In the genomic region with DNA sequence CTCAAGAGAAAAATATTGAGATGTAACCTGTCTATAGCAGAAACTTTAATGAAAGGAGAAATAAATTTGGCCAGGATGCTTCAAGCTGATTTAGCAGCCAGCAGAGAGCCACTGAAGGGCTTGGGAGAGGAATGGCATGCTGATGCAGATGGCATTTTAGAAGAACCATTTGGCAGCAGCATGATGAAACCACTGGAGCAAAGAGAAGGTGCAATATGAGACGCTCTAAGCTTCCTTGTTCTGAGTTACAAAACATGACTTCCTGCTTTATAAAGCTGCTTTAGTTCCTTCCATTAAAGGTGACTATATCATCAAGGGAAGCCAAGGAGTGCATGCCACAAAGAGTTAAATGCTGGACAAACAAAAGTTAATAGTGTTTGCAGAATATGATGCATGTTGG, we compare ENCODE assay signal across 19 cellular contexts.
DNase-seq lines count a peak whose midpoint lies in the region; ATAC-seq and TF ChIP-seq lines count a peak whose summit lies in the region.
"Had no signal": no experiment of that assay in that cellular context is flagged by ENCODE, and none has a peak within 500 bp of the region (broad histone marks: within the 10 kb centered on the region; RNA-seq: fewer than 3 reads in every experiment).

No MANE protein-coding gene starts in this region.

- peak; percentile 70 for ATAC-seq in mucosa of descending colon
- no peak for ATAC-seq in GM21447 (IDR thresholded peaks at IDR 0.05; ENCODE audit: unreplicated experiment)
- no peak for ATAC-seq in GM18870 (IDR thresholded peaks at IDR 0.05; ENCODE audit: unreplicated experiment)
- ATAC-seq: activated CD8-positive, alpha-beta T cell treated with anti-CD3 and anti-CD28 coated beads, Interleukin-2, amount 10 ng/mL, durations not matched to agents 7 days and 5 days; left cardiac atrium; pancreas; sciatic nerve had no signal

- DNase-seq in DMS79 (lab: John Stamatoyannopoulos, UW) (peak; percentile 89), adipocyte (ENCODE audit: low read depth) (peak; percentile 70), mucosa of descending colon (no peak), HAP-1 (ENCODE audit: low spot score in 2 of 2) (no peak)
- DNase-seq: activated CD4-positive, CD25-positive, alpha-beta regulatory T cell treated with anti-CD3 and anti-CD28 coated beads, Interleukin-2, amount 50 U/mL, for 72 hours; activated CD8-positive, alpha-beta T cell treated with anti-CD3 and anti-CD28 coated beads, Interleukin-2, amount 10 ng/mL, durations not matched to agents 7 days and 5 days; adrenal gland; CD4-positive, CD25-positive, alpha-beta regulatory T cell; colonic mucosa; DMS153; HFFc6; left cardiac atrium; NCI-H69; pancreas; stimulated activated CD4-positive, alpha-beta T cell treated with anti-CD3 and anti-CD28 coated beads, Interleukin-15, amount 100 ng/mL, for 24 hours had no signal

- H4K20me1 ChIP-seq in Loucy (ENCODE audit: insufficient read depth, low read length, poor library complexity, severe bottlenecking): no peaks in the 10 kb centered on the region

- no peaks in the 10 kb centered on the region for H3K27me3 ChIP-seq in Loucy (ENCODE audit: insufficient read depth, low read length, poor library complexity, severe bottlenecking)
- H3K27me3 ChIP-seq in adipocyte (replicated peaks; ENCODE audit: control insufficient read depth, insufficient read depth, low read length): no peaks in the 10 kb centered on the region
- no peaks in the 10 kb centered on the region for H3K27me3 ChIP-seq in HAP-1 (ENCODE audit: low read depth)
- H3K27me3 ChIP-seq: adrenal gland, colonic mucosa, pancreas had no signal

- peak overlapping the region; percentile 32 for H3K4me2 ChIP-seq in Loucy (ENCODE audit: low read depth, low read length, poor library complexity, severe bottlenecking)

- no peak overlapping the region for H3K4me3 ChIP-seq in Loucy (ENCODE audit: low read length, poor library complexity, severe bottlenecking)
- no peak overlapping the region for H3K4me3 ChIP-seq in adipocyte (ENCODE audit: low read length)
- no peak overlapping the region for H3K4me3 ChIP-seq in mucosa of descending colon
- no peak overlapping the region for H3K4me3 ChIP-seq in HAP-1
- H3K4me3 ChIP-seq: adrenal gland, colonic mucosa, pancreas had no signal

- no peaks in the 10 kb centered on the region for H3K36me3 ChIP-seq in Loucy (ENCODE audit: insufficient read depth, low read length)
- H3K36me3 ChIP-seq in adipocyte (ENCODE audit: control insufficient read depth, insufficient read depth, low read length, severe bottlenecking): no peaks in the 10 kb centered on the region
- no peaks in the 10 kb centered on the region for H3K36me3 ChIP-seq in mucosa of descending colon (ENCODE audit: low read depth)
- no peaks in the 10 kb centered on the region for H3K36me3 ChIP-seq in HAP-1 (replicated peaks)
- H3K36me3 ChIP-seq: adrenal gland, colonic mucosa, pancreas had no signal

- no peaks in the 10 kb centered on the region for H3K79me2 ChIP-seq in Loucy (ENCODE audit: insufficient read depth, low read length)

- peak overlapping the region; percentile 58 for H3K9ac ChIP-seq in Loucy (ENCODE audit: low read depth, low read length, poor library complexity, severe bottlenecking)
- H3K9ac ChIP-seq in adipocyte (ENCODE audit: low read length): no peak overlapping the region

- H3K9me2 ChIP-seq in Loucy (replicated peaks; ENCODE audit: low read depth, low read length): no peaks in the 10 kb centered on the region

- peaks cover 53% of the 10 kb centered on the region for H3K4me1 ChIP-seq in Loucy (ENCODE audit: insufficient read depth, low read length, poor library complexity, severe bottlenecking)
- H3K4me1 ChIP-seq in adipocyte (ENCODE audit: control insufficient read depth, insufficient read depth, low read length): peaks cover 17% of the 10 kb centered on the region
- peaks cover 8% of the 10 kb centered on the region for H3K4me1 ChIP-seq in mucosa of descending colon (ENCODE audit: low read depth)
- no peaks in the 10 kb centered on the region for H3K4me1 ChIP-seq in HAP-1
- H3K4me1 ChIP-seq: adrenal gland, pancreas had no signal

- in situ Hi-C loops in HAP-1 (cut with MboI; ENCODE audit: low sequenced_read_pairs): no loop called here

- TF ChIP-seq CTCF in Loucy (conservative IDR thresholded peaks at IDR 0.05; ENCODE audit: low read length): no peak
- TF ChIP-seq CTCF in mucosa of descending colon (IDR thresholded peaks at IDR 0.05): no peak

- H2AFZ ChIP-seq in Loucy (ENCODE audit: low read length): peak overlapping the region; percentile 51

- H3K9me3 ChIP-seq in Loucy (ENCODE audit: insufficient read depth, low read depth, low read length) (peaks cover 11% of the 10 kb centered on the region; the same call in 1 of the 2 replicates), adipocyte (ENCODE audit: control insufficient read depth, low read length) (peaks cover 8% of the 10 kb centered on the region), mucosa of descending colon (no peaks in the 10 kb centered on the region), HAP-1 (no peaks in the 10 kb centered on the region)
- H3K9me3 ChIP-seq: adrenal gland, colonic mucosa, pancreas had no signal

- H3F3A ChIP-seq in Loucy (ENCODE audit: low read depth): no peaks in the 10 kb centered on the region

- intact Hi-C loops in mucosa of descending colon (cut with DNase I, micrococcal nuclease): no loop called here

Comparison
In these comparisons a context has a peak if more than half of its experiments do, and no peak if none do; other contexts are left out.
1. DNase-seq: peak in DMS79 (single experiment) and adipocyte (single experiment); none in mucosa of descending colon (0 of 3) and HAP-1 (0 of 2).